8 cellular contexts compared by ENCODE assay signal in genomic region chr10:19817251-19818046, GRCh38. TPM values are rescaled to one million over a fixed set of nuclear protein-coding genes. Genes with fewer than 3 reads are reported as not detected.
DNase-seq lines count a peak whose midpoint lies in the region; ATAC-seq and TF ChIP-seq lines count a peak whose summit lies in the region.

No MANE protein-coding gene starts in this region.

- H3K9me3 ChIP-seq in A673 (ENCODE audit: low read depth, low read length, poor library complexity, severe bottlenecking): no peaks in the 10 kb centered on the region
- H3K9me3 ChIP-seq in right atrium auricular region: no peaks in the 10 kb centered on the region
- H3K9me3 ChIP-seq in prostate gland: no peaks in the 10 kb centered on the region

- peak overlapping the region; percentile 98 for H3K27ac Mint-ChIP-seq in WTC11

- H3K27ac ChIP-seq in A673 (ENCODE audit: low read depth, low read length, poor library complexity, severe bottlenecking): peak overlapping the region; percentile 87
- H3K27ac ChIP-seq in right atrium auricular region: peak overlapping the region; percentile 83 to 84
- H3K27ac ChIP-seq in prostate gland: peak overlapping the region; percentile 86

- H3K4me1 ChIP-seq in A673 (ENCODE audit: insufficient read depth, low read length, poor library complexity, severe bottlenecking) (peaks cover 37% of the 10 kb centered on the region), right atrium auricular region (peaks cover 0 to 6% of the 10 kb centered on the region in 2 donors), prostate gland (replicated peaks) (no peaks in the 10 kb centered on the region)

- no peaks in the 10 kb centered on the region for H3K9me3 Mint-ChIP-seq in WTC11

- H3K27me3 Mint-ChIP-seq in WTC11 (ENCODE audit: low read depth): no peaks in the 10 kb centered on the region; the same call in 1 of the 2 replicates

- TF ChIP-seq POLR2A in prostate gland (IDR thresholded peaks at IDR 0.05): no peak

- CTCF ChIA-PET in A673 (lab: Charles Lee): interaction anchor here (0.5 kb wide), 1 partner anchor 103 kb away, joined by 6 read pairs; no protein-coding TSS in a partner anchor
- CTCF ChIA-PET in WTC11 (lab: Charles Lee): interaction anchor here (0.5 to 1.5 kb wide), 6 partner anchors 11 to 956 kb away, joined by 3 to 6 read pairs (median 4); no protein-coding TSS in a partner anchor

- intact Hi-C loops in A673 (cut with micrococcal nuclease; ENCODE audit: unreplicated experiment) (loop anchor here (2.0 to 10.0 kb wide), 9 partner anchors 135 to 1123 kb away; no protein-coding TSS in a partner anchor), prostate gland (cut with DNase I) (loop anchor here (5.0 to 10.0 kb wide), 2 partner anchors 403 to 950 kb away; no protein-coding TSS in a partner anchor)

- H3K4me3 ChIP-seq in A673 (ENCODE audit: low read depth, low read length, poor library complexity, severe bottlenecking): peak overlapping the region; percentile 85
- peak overlapping the region; percentile 69 to 75 for H3K4me3 ChIP-seq in right atrium auricular region
- H3K4me3 ChIP-seq in prostate gland: peak overlapping the region; percentile 75 to 77

- BruUV-seq in A673 (replicated peaks; lab: Mats Ljungman, UMichigan): no TSS peak

- ATAC-seq in GM21825 (IDR thresholded peaks at IDR 0.05; ENCODE audit: unreplicated experiment) (peak; percentile 25), WTC11 (peak; percentile 55)

- H3K36me3 ChIP-seq in A673 (ENCODE audit: insufficient read depth, low read length, poor library complexity, severe bottlenecking) (peaks cover 11% of the 10 kb centered on the region), right atrium auricular region (no peaks in the 10 kb centered on the region), prostate gland (no peaks in the 10 kb centered on the region)

- peak overlapping the region; percentile 95 for H3K4me3 Mint-ChIP-seq in WTC11

- DNase-seq in A673 (ENCODE audit: low spot score): peak; percentile 73
- DNase-seq in WTC11 (ENCODE audit: low spot score): peak; percentile 76
- no peak for DNase-seq in right atrium auricular region (ENCODE audit: low spot score)
- DNase-seq in prostate gland (ENCODE audit: low spot score): peak; percentile 38
- DNase-seq in NCI-H1092 (lab: John Stamatoyannopoulos, UW): no peak
- DNase-seq in NCI-H2227 treated with DMSO at 0.1 percent for 48 hours (lab: John Stamatoyannopoulos, UW): no peak
- DNase-seq in activated CD4-positive, CD25-positive, alpha-beta regulatory T cell treated with anti-CD3 and anti-CD28 coated beads, Interleukin-2, amount 50 U/mL, for 72 hours: no peak

- peaks cover 11% of the 10 kb centered on the region for H3K36me3 Mint-ChIP-seq in WTC11

- H3K4me1 Mint-ChIP-seq in WTC11: peaks cover 40% of the 10 kb centered on the region

- no peaks in the 10 kb centered on the region for H3K27me3 ChIP-seq in A673 (replicated peaks; ENCODE audit: insufficient read depth, low read depth, low read length, poor library complexity)
- no peaks in the 10 kb centered on the region for H3K27me3 ChIP-seq in right atrium auricular region
- H3K27me3 ChIP-seq in prostate gland (replicated peaks; ENCODE audit: insufficient read depth): no peaks in the 10 kb centered on the region

- under 1% methylated on average over 37 of the region's 37 CpGs for WGBS in prostate gland

- POLR2A ChIA-PET in A673 (lab: Charles Lee; ENCODE audit: low non-redundant PET): no interaction called here
- POLR2A ChIA-PET in WTC11 (lab: Charles Lee): interaction anchor here (0.5 to 0.9 kb wide), 3 partner anchors 11 to 1107 kb away, joined by 3 read pairs; no protein-coding TSS in a partner anchor

- TF ChIP-seq CTCF in A673 (conservative IDR thresholded peaks at IDR 0.05; ENCODE audit: low read depth, low read length) (peak; percentile 35; the same call in 1 of the 2 replicates), WTC11 (IDR thresholded peaks at IDR 0.05) (no peak), right atrium auricular region (IDR thresholded peaks at IDR 0.05) (no peak), prostate gland (IDR thresholded peaks at IDR 0.05) (peak in 1 of 4 experiments; percentile 18)

TF ChIP-seq in WTC11, 78 proteins besides CTCF, POLR2A, EP300 and RAD21 (continues in another document):
- TF ChIP-seq, protein P1, sequence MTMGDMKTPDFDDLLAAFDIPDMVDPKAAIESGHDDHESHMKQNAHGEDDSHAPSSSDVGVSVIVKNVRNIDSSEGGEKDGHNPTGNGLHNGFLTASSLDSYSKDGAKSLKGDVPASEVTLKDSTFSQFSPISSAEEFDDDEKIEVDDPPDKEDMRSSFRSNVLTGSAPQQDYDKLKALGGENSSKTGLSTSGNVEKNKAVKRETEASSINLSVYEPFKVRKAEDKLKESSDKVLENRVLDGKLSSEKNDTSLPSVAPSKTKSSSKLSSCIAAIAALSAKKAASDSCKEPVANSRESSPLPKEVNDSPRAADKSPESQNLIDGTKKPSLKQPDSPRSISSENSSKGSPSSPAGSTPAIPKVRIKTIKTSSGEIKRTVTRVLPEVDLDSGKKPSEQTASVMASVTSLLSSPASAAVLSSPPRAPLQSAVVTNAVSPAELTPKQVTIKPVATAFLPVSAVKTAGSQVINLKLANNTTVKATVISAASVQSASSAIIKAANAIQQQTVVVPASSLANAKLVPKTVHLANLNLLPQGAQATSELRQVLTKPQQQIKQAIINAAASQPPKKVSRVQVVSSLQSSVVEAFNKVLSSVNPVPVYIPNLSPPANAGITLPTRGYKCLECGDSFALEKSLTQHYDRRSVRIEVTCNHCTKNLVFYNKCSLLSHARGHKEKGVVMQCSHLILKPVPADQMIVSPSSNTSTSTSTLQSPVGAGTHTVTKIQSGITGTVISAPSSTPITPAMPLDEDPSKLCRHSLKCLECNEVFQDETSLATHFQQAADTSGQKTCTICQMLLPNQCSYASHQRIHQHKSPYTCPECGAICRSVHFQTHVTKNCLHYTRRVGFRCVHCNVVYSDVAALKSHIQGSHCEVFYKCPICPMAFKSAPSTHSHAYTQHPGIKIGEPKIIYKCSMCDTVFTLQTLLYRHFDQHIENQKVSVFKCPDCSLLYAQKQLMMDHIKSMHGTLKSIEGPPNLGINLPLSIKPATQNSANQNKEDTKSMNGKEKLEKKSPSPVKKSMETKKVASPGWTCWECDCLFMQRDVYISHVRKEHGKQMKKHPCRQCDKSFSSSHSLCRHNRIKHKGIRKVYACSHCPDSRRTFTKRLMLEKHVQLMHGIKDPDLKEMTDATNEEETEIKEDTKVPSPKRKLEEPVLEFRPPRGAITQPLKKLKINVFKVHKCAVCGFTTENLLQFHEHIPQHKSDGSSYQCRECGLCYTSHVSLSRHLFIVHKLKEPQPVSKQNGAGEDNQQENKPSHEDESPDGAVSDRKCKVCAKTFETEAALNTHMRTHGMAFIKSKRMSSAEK (CRISPR knock-in tag; IDR thresholded peaks at IDR 0.05; ENCODE audit: borderline replicate concordance): no peak
- TF ChIP-seq, protein P2, sequence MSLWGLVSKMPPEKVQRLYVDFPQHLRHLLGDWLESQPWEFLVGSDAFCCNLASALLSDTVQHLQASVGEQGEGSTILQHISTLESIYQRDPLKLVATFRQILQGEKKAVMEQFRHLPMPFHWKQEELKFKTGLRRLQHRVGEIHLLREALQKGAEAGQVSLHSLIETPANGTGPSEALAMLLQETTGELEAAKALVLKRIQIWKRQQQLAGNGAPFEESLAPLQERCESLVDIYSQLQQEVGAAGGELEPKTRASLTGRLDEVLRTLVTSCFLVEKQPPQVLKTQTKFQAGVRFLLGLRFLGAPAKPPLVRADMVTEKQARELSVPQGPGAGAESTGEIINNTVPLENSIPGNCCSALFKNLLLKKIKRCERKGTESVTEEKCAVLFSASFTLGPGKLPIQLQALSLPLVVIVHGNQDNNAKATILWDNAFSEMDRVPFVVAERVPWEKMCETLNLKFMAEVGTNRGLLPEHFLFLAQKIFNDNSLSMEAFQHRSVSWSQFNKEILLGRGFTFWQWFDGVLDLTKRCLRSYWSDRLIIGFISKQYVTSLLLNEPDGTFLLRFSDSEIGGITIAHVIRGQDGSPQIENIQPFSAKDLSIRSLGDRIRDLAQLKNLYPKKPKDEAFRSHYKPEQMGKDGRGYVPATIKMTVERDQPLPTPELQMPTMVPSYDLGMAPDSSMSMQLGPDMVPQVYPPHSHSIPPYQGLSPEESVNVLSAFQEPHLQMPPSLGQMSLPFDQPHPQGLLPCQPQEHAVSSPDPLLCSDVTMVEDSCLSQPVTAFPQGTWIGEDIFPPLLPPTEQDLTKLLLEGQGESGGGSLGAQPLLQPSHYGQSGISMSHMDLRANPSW (CRISPR knock-in tag; conservative IDR thresholded peaks at IDR 0.05; ENCODE audit: low read depth): peak; percentile 40; the same call in 1 of the 2 replicates
- TF ChIP-seq TCF7 (CRISPR knock-in tag; IDR thresholded peaks at IDR 0.05; ENCODE audit: low read depth) (no peak), ZNF423 (CRISPR knock-in tag; IDR thresholded peaks at IDR 0.05) (peak; percentile 56; the same call in 1 of the 2 replicates), FOXK1 (CRISPR knock-in tag; IDR thresholded peaks at IDR 0.05) (0 out of 2 replicates have a peak, but pooled peaks have one; percentile 10), ZNF263 (CRISPR knock-in tag; IDR thresholded peaks at IDR 0.05; ENCODE audit: low read depth) (no peak)
- TF ChIP-seq, protein P3, sequence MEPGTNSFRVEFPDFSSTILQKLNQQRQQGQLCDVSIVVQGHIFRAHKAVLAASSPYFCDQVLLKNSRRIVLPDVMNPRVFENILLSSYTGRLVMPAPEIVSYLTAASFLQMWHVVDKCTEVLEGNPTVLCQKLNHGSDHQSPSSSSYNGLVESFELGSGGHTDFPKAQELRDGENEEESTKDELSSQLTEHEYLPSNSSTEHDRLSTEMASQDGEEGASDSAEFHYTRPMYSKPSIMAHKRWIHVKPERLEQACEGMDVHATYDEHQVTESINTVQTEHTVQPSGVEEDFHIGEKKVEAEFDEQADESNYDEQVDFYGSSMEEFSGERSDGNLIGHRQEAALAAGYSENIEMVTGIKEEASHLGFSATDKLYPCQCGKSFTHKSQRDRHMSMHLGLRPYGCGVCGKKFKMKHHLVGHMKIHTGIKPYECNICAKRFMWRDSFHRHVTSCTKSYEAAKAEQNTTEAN (CRISPR knock-in tag; IDR thresholded peaks at IDR 0.05): 0 out of 2 replicates have a peak, but pooled peaks have one; percentile 25

RNA-seq across cellular contexts. Expression of gene PLXDC2, which starts 1.2 kb away (rescaled TPM):
- total RNA-seq in A673 (2021): 69.6 and 74.8 TPM in 2 replicates
- 31.7 to 37.9 TPM (median 37.8 TPM) in 3 replicates for total RNA-seq in WTC11 (2021)
- 10 to 100 TPM; 24.0 to 43.6 TPM for total RNA-seq in right atrium auricular region
- 10 to 100 TPM; 19.6 to 83.6 TPM for total RNA-seq in prostate gland

Comparison
In these comparisons a context has a peak if more than half of its experiments do, and no peak if none do; other contexts are left out.
1. DNase-seq: peak in A673 (single experiment), WTC11 (single experiment) and prostate gland (single experiment); none in right atrium auricular region (single experiment), NCI-H1092 (single experiment), NCI-H2227 treated with DMSO at 0.1 percent for 48 hours (single experiment) and activated CD4-positive, CD25-positive, alpha-beta regulatory T cell treated with anti-CD3 and anti-CD28 coated beads, Interleukin-2, amount 50 U/mL, for 72 hours (single experiment).
2. Peak in every context shown above with its lines, with median percentiles within 50 percentile points of each other: H3K27ac ChIP-seq and H3K4me3 ChIP-seq.